In genomic region chr2:63066838-63067237, GRCh38 we compare ENCODE assay signal across 1 cellular context.
A peak's percentile ranks its signal among the peaks of the same experiment; 100 is the strongest.
TF ChIP-seq lines count a peak whose summit lies in the region.

No MANE protein-coding gene starts in this region.

TF ChIP-seq in HEK293, 187 proteins besides CTCF, POLR2A, EP300 and RAD21 (continued from another document):
- TF ChIP-seq ZBTB17 (tag by site-specific recombination; IDR thresholded peaks at IDR 0.05) (peak; percentile 80), SALL2 (tag by site-specific recombination; IDR thresholded peaks at IDR 0.05; ENCODE audit: borderline replicate concordance) (no peak), PRDM1 (tag by site-specific recombination; IDR thresholded peaks at IDR 0.05) (no peak), ZNF112 (tag by site-specific recombination; IDR thresholded peaks at IDR 0.05) (no peak), MZF1 (tag by site-specific recombination; IDR thresholded peaks at IDR 0.05; ENCODE audit: borderline replicate concordance) (no peak), PRDM10 (tag by site-specific recombination; IDR thresholded peaks at IDR 0.05) (peak; percentile 45; the same call in 1 of the 2 replicates), ZNF148 (tag by site-specific recombination; IDR thresholded peaks at IDR 0.05; ENCODE audit: borderline replicate concordance) (no peak), MYNN (tag by site-specific recombination; IDR thresholded peaks at IDR 0.05; ENCODE audit: borderline replicate concordance) (no peak), ZNF776 (tag by site-specific recombination; IDR thresholded peaks at IDR 0.05; ENCODE audit: borderline replicate concordance) (no peak), FEZF1 (tag by site-specific recombination; IDR thresholded peaks at IDR 0.05) (peak; percentile 63)
- TF ChIP-seq, protein P1, sequence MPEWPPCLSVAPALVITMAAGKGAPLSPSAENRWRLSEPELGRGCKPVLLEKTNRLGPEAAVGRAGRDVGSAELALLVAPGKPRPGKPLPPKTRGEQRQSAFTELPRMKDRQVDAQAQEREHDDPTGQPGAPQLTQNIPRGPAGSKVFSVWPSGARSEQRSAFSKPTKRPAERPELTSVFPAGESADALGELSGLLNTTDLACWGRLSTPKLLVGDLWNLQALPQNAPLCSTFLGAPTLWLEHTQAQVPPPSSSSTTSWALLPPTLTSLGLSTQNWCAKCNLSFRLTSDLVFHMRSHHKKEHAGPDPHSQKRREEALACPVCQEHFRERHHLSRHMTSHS (tag by site-specific recombination; IDR thresholded peaks at IDR 0.05) = no peak
